ENCODE assay signal across 8 cellular contexts in genomic region chr11:118924591-118925585, GRCh38. TPM values are rescaled to one million over a fixed set of nuclear protein-coding genes. Genes with fewer than 3 reads are reported as not detected.
DNase-seq lines count a peak whose midpoint lies in the region; ATAC-seq and TF ChIP-seq lines count a peak whose summit lies in the region.

No MANE protein-coding gene starts in this region.

- peak overlapping the region; percentile 99 for H3K27ac ChIP-seq in ACC112 (ENCODE audit: low read depth, low read length)
- H3K27ac ChIP-seq in SJCRH30 = no peak overlapping the region
- H3K27ac ChIP-seq in caudate nucleus (ENCODE audit: low read depth, low read length) = peak overlapping the region; percentile 83

- TF ChIP-seq CTCF in GM12865 (IDR thresholded peaks at IDR 0.05; ENCODE audit: insufficient read depth, low read depth, low read length, missing control alignments) = no peak

- no peak for ATAC-seq in left lobe of liver
- no peak for ATAC-seq in GM18520 (IDR thresholded peaks at IDR 0.05; ENCODE audit: unreplicated experiment)

- DNase-seq in GM12865 (ENCODE audit: low read depth) (peak; percentile 58), SJCRH30 (peak; percentile 57 to 61), caudate nucleus (lab: John Stamatoyannopoulos, UW) (peak in 35 of 61 donors; percentile 21 to 83 (median 51)), left lobe of liver (ENCODE audit: low spot score) (peak; percentile 56), NCI-H2029 treated with DMSO at 0.1 percent for 48 hours (lab: John Stamatoyannopoulos, UW) (no peak)

- peaks cover 46% of the 10 kb centered on the region for H3K79me2 ChIP-seq in ACC112 (ENCODE audit: control insufficient read depth, insufficient read depth, low read length, unreplicated experiment)

- H3K4me3 ChIP-seq in ACC112 (ENCODE audit: low read depth, low read length) = peak overlapping the region; percentile 95
- peak overlapping the region; percentile 89 for H3K4me3 ChIP-seq in GM12865 (ENCODE audit: low read depth, low read length)
- H3K4me3 ChIP-seq in SJCRH30 = peak overlapping the region; percentile 76

- no peaks in the 10 kb centered on the region for H3K9me3 Mint-ChIP-seq in stimulated activated naive CD8-positive, alpha-beta T cell treated with anti-CD3 and anti-CD28 coated beads, Interleukin-15, Interleukin-2, amounts not matched to agents 100 ng/mL and 50 ng/mL, for 24 hours

- H3K27me3 ChIP-seq in ACC112 (ENCODE audit: insufficient read depth, low read length) = no peaks in the 10 kb centered on the region
- H3K27me3 ChIP-seq in SJCRH30 = no peaks in the 10 kb centered on the region

- no peaks in the 10 kb centered on the region for H3K9me3 ChIP-seq in SJCRH30 (replicated peaks)

- peaks cover 64% of the 10 kb centered on the region for H3K4me1 Mint-ChIP-seq in stimulated activated naive CD8-positive, alpha-beta T cell treated with anti-CD3 and anti-CD28 coated beads, Interleukin-15, Interleukin-2, amounts not matched to agents 100 ng/mL and 50 ng/mL, for 24 hours (ENCODE audit: low read depth)

- H3K27ac Mint-ChIP-seq in stimulated activated naive CD8-positive, alpha-beta T cell treated with anti-CD3 and anti-CD28 coated beads, Interleukin-15, Interleukin-2, amounts not matched to agents 100 ng/mL and 50 ng/mL, for 24 hours = peak overlapping the region; percentile 82

- H3K4me3 Mint-ChIP-seq in stimulated activated naive CD8-positive, alpha-beta T cell treated with anti-CD3 and anti-CD28 coated beads, Interleukin-15, Interleukin-2, amounts not matched to agents 100 ng/mL and 50 ng/mL, for 24 hours = peak overlapping the region; percentile 88

- H3K4me1 ChIP-seq in ACC112 (ENCODE audit: control insufficient read depth, insufficient read depth, low read length, unreplicated experiment) = peaks cover 41% of the 10 kb centered on the region
- H3K4me1 ChIP-seq in SJCRH30 = peaks cover 39% of the 10 kb centered on the region

- H3K36me3 Mint-ChIP-seq in stimulated activated naive CD8-positive, alpha-beta T cell treated with anti-CD3 and anti-CD28 coated beads, Interleukin-15, Interleukin-2, amounts not matched to agents 100 ng/mL and 50 ng/mL, for 24 hours (ENCODE audit: low read depth) = no peaks in the 10 kb centered on the region

- no peak overlapping the region for H2AFZ ChIP-seq in ACC112 (ENCODE audit: low read length, unreplicated experiment)

- H3K27me3 Mint-ChIP-seq in stimulated activated naive CD8-positive, alpha-beta T cell treated with anti-CD3 and anti-CD28 coated beads, Interleukin-15, Interleukin-2, amounts not matched to agents 100 ng/mL and 50 ng/mL, for 24 hours = no peaks in the 10 kb centered on the region

- H3K36me3 ChIP-seq in ACC112 (ENCODE audit: insufficient read depth, low read length) = no peaks in the 10 kb centered on the region
- H3K36me3 ChIP-seq in SJCRH30 = no peaks in the 10 kb centered on the region

RNA-seq across cellular contexts. Expression of gene BCL9L, which starts 0.8 kb away (rescaled TPM):
- 2.2 and 4.3 TPM in 2 replicates for total RNA-seq in SJCRH30 (2014; rRNA removed; shearing (Covaris generic))
- 24.7 TPM for total RNA-seq in left lobe of liver

RNA-seq across cellular contexts. Expression of gene UPK2, which starts 31.2 kb away (rescaled TPM):
- total RNA-seq in SJCRH30 (2014; rRNA removed; shearing (Covaris generic)) = not detected in 2 replicates
- total RNA-seq in left lobe of liver = not detected

RNA-seq across cellular contexts. Expression of gene CXCR5, which starts 41.2 kb away (rescaled TPM):
- not detected in 2 replicates for total RNA-seq in SJCRH30 (2014; rRNA removed; shearing (Covaris generic))
- 0.08 TPM for total RNA-seq in left lobe of liver

RNA-seq across cellular contexts. Expression of gene FOXR1, which starts 46.7 kb away (rescaled TPM):
- not detected in 2 replicates for total RNA-seq in SJCRH30 (2014; rRNA removed; shearing (Covaris generic))
- not detected for total RNA-seq in left lobe of liver
